1 cellular context compared by ENCODE assay signal in the genomic region with DNA sequence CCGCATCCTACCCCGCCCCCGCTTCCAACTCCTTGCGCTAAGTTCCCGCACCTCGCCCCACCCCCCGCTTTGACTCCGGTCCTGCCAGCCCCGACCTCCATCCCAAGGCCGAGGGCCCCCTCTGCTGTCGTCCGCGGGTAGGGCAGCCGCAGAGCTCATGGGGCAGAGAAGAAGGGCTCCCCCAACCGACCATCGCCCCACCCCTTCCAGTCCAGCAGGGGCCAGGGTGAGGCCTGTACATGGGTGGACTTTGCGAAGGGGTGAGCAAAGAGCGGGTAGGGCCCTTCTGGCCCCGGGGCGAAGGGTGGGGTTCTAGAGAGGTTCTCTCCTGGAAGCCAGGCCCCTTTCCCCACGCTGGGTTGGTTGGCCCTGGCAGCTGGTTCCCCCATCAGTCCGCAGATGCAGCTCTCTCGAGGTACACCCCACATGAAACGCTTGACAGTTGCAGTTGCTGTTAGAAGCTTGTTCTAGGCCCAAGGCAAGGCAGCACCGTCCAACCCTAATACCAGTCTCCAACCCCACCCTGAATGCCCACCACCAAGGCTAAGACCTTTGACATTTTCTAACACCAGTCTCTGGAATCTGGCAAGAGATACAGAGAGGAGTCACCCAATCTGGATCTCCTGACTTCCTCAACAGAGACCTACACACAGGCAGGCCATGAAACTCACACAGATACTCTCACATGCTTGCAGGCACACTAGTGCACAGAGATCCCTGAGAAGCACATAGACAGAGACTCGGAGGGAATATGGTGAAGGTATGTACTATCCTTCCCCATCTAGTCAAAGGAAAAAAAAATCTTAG.
TF ChIP-seq lines count a peak whose summit lies in the region.

No MANE protein-coding gene starts in this region.

TF ChIP-seq in K562, 482 proteins besides CTCF, POLR2A, EP300 and RAD21 (continued from another document and continues in another):
- TF ChIP-seq, protein P1, sequence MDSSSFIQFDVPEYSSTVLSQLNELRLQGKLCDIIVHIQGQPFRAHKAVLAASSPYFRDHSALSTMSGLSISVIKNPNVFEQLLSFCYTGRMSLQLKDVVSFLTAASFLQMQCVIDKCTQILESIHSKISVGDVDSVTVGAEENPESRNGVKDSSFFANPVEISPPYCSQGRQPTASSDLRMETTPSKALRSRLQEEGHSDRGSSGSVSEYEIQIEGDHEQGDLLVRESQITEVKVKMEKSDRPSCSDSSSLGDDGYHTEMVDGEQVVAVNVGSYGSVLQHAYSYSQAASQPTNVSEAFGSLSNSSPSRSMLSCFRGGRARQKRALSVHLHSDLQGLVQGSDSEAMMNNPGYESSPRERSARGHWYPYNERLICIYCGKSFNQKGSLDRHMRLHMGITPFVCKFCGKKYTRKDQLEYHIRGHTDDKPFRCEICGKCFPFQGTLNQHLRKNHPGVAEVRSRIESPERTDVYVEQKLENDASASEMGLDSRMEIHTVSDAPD (CRISPR knock-in tag; IDR thresholded peaks at IDR 0.05) = no peak
- TF ChIP-seq DNMT1 (IDR thresholded peaks at IDR 0.05) (no peak), MEIS2 (IDR thresholded peaks at IDR 0.05; ENCODE audit: partially characterized antibody) (no peak), SREBF2 (CRISPR knock-in tag; IDR thresholded peaks at IDR 0.05) (no peak), MTF1 (CRISPR knock-in tag; IDR thresholded peaks at IDR 0.05; ENCODE audit: borderline replicate concordance) (no peak), PHB2 (IDR thresholded peaks at IDR 0.05; ENCODE audit: low read depth) (no peak), TGIF2 (CRISPR knock-in tag; IDR thresholded peaks at IDR 0.05) (no peak), ILF3 (IDR thresholded peaks at IDR 0.05; ENCODE audit: borderline replicate concordance) (no peak), MXI1 (IDR thresholded peaks at IDR 0.05; ENCODE audit: low read depth, low read length) (no peak), SMARCC2 (IDR thresholded peaks at IDR 0.05; ENCODE audit: low read depth) (no peak), FOXK2 (conservative IDR thresholded peaks at IDR 0.05 in 1 of 2, IDR thresholded peaks at IDR 0.05 in 1 of 2; ENCODE audit: low read depth in 2 of 2) (no peak), ZNF282 (CRISPR knock-in tag; IDR thresholded peaks at IDR 0.05) (no peak), KAT7 (CRISPR knock-in tag; IDR thresholded peaks at IDR 0.05; ENCODE audit: borderline replicate concordance) (no peak), BACH1 (tag; IDR thresholded peaks at IDR 0.05) (no peak), STAG1 (CRISPR knock-in tag; IDR thresholded peaks at IDR 0.05; ENCODE audit: borderline replicate concordance) (peak; percentile 83; the same call in 1 of the 2 replicates), CHD2 (IDR thresholded peaks at IDR 0.05; ENCODE audit: low read depth, low read length) (0 out of 2 replicates have a peak, but pooled peaks have one; percentile 43), ZNF347 (CRISPR knock-in tag; IDR thresholded peaks at IDR 0.05; ENCODE audit: low read depth) (no peak), SRSF7 (optimal IDR thresholded peaks at IDR 0.05; ENCODE audit: low read depth, low read length) (no peak), ZNF444 (CRISPR knock-in tag; IDR thresholded peaks at IDR 0.05) (no peak), ZNF75A (CRISPR knock-in tag; IDR thresholded peaks at IDR 0.05) (no peak), MAFK (IDR thresholded peaks at IDR 0.05; ENCODE audit: low read length) (no peak), SMAD1 (IDR thresholded peaks at IDR 0.05; ENCODE audit: low read depth, low read length, partially characterized antibody) (no peak), PRPF4 (IDR thresholded peaks at IDR 0.05; ENCODE audit: insufficient read depth, low read depth, low read length, poor library complexity, severe bottlenecking) (no peak), XRCC4 (IDR thresholded peaks at IDR 0.05; ENCODE audit: extremely low read depth, insufficient read depth, insufficient read length) (no peak), PRMT5 (CRISPR knock-in tag; IDR thresholded peaks at IDR 0.05) (no peak), SIN3B (IDR thresholded peaks at IDR 0.05; ENCODE audit: low read depth) (no peak), FIP1L1 (IDR thresholded peaks at IDR 0.05; ENCODE audit: low read depth, low read length, poor library complexity, severe bottlenecking) (no peak), ZFP36 (IDR thresholded peaks at IDR 0.05; ENCODE audit: low read depth, low read length, partially characterized antibody) (no peak), HOXB6 (CRISPR knock-in tag; IDR thresholded peaks at IDR 0.05; ENCODE audit: borderline replicate concordance) (no peak), ELF2 (CRISPR knock-in tag; IDR thresholded peaks at IDR 0.05) (no peak), NRF1 (conservative IDR thresholded peaks at IDR 0.05 in 1 of 2, IDR thresholded peaks at IDR 0.05 in 1 of 2) (no peak), PML (IDR thresholded peaks at IDR 0.05; ENCODE audit: low read length) (no peak), BHLHE40 (IDR thresholded peaks at IDR 0.05; ENCODE audit: low read length) (0 out of 2 replicates have a peak, but pooled peaks have one; percentile 44), KLF10 (CRISPR knock-in tag; IDR thresholded peaks at IDR 0.05) (no peak), MAFF (IDR thresholded peaks at IDR 0.05; ENCODE audit: low read length) (no peak), SMC3 (conservative IDR thresholded peaks at IDR 0.05; ENCODE audit: insufficient read depth, low read depth, low read length) (peak; percentile 98), DPF2 (IDR thresholded peaks at IDR 0.05) (no peak), ETV5 (CRISPR knock-in tag; IDR thresholded peaks at IDR 0.05; ENCODE audit: low read depth) (no peak; the same call in 1 of the 2 replicates), DACH1 (IDR thresholded peaks at IDR 0.05; ENCODE audit: partially characterized antibody) (no peak), TAF9B (IDR thresholded peaks at IDR 0.05; ENCODE audit: partially characterized antibody) (no peak), MTA3 (IDR thresholded peaks at IDR 0.05; ENCODE audit: borderline replicate concordance) (no peak)
- TF ChIP-seq, protein P2, sequence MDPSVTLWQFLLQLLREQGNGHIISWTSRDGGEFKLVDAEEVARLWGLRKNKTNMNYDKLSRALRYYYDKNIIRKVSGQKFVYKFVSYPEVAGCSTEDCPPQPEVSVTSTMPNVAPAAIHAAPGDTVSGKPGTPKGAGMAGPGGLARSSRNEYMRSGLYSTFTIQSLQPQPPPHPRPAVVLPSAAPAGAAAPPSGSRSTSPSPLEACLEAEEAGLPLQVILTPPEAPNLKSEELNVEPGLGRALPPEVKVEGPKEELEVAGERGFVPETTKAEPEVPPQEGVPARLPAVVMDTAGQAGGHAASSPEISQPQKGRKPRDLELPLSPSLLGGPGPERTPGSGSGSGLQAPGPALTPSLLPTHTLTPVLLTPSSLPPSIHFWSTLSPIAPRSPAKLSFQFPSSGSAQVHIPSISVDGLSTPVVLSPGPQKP (CRISPR knock-in tag; IDR thresholded peaks at IDR 0.05) = no peak
- TF ChIP-seq, protein P3, sequence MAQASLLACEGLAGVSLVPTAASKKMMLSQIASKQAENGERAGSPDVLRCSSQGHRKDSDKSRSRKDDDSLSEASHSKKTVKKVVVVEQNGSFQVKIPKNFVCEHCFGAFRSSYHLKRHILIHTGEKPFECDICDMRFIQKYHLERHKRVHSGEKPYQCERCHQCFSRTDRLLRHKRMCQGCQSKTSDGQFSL (CRISPR knock-in tag; IDR thresholded peaks at IDR 0.05) = peak; percentile 95
- TF ChIP-seq, protein P3 (tag; IDR thresholded peaks at IDR 0.05) = peak in 1 of 2 experiments; percentile 72; a peak in 2 of 4 replicates
- TF ChIP-seq, protein P4, sequence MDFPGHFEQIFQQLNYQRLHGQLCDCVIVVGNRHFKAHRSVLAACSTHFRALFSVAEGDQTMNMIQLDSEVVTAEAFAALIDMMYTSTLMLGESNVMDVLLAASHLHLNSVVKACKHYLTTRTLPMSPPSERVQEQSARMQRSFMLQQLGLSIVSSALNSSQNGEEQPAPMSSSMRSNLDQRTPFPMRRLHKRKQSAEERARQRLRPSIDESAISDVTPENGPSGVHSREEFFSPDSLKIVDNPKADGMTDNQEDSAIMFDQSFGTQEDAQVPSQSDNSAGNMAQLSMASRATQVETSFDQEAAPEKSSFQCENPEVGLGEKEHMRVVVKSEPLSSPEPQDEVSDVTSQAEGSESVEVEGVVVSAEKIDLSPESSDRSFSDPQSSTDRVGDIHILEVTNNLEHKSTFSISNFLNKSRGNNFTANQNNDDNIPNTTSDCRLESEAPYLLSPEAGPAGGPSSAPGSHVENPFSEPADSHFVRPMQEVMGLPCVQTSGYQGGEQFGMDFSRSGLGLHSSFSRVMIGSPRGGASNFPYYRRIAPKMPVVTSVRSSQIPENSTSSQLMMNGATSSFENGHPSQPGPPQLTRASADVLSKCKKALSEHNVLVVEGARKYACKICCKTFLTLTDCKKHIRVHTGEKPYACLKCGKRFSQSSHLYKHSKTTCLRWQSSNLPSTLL (IDR thresholded peaks at IDR 0.05) = no peak
- TF ChIP-seq, protein P5, sequence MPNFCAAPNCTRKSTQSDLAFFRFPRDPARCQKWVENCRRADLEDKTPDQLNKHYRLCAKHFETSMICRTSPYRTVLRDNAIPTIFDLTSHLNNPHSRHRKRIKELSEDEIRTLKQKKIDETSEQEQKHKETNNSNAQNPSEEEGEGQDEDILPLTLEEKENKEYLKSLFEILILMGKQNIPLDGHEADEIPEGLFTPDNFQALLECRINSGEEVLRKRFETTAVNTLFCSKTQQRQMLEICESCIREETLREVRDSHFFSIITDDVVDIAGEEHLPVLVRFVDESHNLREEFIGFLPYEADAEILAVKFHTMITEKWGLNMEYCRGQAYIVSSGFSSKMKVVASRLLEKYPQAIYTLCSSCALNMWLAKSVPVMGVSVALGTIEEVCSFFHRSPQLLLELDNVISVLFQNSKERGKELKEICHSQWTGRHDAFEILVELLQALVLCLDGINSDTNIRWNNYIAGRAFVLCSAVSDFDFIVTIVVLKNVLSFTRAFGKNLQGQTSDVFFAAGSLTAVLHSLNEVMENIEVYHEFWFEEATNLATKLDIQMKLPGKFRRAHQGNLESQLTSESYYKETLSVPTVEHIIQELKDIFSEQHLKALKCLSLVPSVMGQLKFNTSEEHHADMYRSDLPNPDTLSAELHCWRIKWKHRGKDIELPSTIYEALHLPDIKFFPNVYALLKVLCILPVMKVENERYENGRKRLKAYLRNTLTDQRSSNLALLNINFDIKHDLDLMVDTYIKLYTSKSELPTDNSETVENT (CRISPR knock-in tag; IDR thresholded peaks at IDR 0.05) = peak; percentile 20; the same call in 1 of the 2 replicates
- TF ChIP-seq, protein P6, sequence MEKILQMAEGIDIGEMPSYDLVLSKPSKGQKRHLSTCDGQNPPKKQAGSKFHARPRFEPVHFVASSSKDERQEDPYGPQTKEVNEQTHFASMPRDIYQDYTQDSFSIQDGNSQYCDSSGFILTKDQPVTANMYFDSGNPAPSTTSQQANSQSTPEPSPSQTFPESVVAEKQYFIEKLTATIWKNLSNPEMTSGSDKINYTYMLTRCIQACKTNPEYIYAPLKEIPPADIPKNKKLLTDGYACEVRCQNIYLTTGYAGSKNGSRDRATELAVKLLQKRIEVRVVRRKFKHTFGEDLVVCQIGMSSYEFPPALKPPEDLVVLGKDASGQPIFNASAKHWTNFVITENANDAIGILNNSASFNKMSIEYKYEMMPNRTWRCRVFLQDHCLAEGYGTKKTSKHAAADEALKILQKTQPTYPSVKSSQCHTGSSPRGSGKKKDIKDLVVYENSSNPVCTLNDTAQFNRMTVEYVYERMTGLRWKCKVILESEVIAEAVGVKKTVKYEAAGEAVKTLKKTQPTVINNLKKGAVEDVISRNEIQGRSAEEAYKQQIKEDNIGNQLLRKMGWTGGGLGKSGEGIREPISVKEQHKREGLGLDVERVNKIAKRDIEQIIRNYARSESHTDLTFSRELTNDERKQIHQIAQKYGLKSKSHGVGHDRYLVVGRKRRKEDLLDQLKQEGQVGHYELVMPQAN (IDR thresholded peaks at IDR 0.05; ENCODE audit: borderline replicate concordance) = no peak
- TF ChIP-seq, protein P7, sequence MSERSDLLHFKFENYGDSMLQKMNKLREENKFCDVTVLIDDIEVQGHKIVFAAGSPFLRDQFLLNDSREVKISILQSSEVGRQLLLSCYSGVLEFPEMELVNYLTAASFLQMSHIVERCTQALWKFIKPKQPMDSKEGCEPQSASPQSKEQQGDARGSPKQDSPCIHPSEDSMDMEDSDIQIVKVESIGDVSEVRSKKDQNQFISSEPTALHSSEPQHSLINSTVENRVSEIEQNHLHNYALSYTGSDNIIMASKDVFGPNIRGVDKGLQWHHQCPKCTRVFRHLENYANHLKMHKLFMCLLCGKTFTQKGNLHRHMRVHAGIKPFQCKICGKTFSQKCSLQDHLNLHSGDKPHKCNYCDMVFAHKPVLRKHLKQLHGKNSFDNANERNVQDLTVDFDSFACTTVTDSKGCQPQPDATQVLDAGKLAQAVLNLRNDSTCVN (CRISPR knock-in tag; IDR thresholded peaks at IDR 0.05) = no peak
- TF ChIP-seq, protein P8, sequence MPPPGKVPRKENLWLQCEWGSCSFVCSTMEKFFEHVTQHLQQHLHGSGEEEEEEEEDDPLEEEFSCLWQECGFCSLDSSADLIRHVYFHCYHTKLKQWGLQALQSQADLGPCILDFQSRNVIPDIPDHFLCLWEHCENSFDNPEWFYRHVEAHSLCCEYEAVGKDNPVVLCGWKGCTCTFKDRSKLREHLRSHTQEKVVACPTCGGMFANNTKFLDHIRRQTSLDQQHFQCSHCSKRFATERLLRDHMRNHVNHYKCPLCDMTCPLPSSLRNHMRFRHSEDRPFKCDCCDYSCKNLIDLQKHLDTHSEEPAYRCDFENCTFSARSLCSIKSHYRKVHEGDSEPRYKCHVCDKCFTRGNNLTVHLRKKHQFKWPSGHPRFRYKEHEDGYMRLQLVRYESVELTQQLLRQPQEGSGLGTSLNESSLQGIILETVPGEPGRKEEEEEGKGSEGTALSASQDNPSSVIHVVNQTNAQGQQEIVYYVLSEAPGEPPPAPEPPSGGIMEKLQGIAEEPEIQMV (tag; conservative IDR thresholded peaks at IDR 0.05; ENCODE audit: low read depth) = no peak
- TF ChIP-seq, protein P9, sequence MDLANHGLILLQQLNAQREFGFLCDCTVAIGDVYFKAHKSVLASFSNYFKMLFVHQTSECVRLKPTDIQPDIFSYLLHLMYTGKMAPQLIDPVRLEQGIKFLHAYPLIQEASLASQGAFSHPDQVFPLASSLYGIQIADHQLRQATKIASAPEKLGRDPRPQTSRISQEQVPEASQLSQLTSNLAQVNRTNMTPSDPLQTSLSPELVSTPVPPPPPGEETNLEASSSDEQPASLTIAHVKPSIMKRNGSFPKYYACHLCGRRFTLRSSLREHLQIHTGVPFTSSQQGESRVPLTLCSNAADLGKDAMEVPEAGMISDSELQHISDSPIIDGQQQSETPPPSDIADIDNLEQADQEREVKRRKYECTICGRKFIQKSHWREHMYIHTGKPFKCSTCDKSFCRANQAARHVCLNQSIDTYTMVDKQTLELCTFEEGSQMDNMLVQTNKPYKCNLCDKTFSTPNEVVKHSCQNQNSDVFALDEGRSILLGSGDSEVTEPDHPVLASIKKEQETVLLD (IDR thresholded peaks at IDR 0.05) = no peak
- TF ChIP-seq, protein P10, sequence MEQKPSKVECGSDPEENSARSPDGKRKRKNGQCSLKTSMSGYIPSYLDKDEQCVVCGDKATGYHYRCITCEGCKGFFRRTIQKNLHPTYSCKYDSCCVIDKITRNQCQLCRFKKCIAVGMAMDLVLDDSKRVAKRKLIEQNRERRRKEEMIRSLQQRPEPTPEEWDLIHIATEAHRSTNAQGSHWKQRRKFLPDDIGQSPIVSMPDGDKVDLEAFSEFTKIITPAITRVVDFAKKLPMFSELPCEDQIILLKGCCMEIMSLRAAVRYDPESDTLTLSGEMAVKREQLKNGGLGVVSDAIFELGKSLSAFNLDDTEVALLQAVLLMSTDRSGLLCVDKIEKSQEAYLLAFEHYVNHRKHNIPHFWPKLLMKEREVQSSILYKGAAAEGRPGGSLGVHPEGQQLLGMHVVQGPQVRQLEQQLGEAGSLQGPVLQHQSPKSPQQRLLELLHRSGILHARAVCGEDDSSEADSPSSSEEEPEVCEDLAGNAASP (IDR thresholded peaks at IDR 0.05) = no peak
